ENCODE assay signal across 8 cellular contexts in the genomic region with DNA sequence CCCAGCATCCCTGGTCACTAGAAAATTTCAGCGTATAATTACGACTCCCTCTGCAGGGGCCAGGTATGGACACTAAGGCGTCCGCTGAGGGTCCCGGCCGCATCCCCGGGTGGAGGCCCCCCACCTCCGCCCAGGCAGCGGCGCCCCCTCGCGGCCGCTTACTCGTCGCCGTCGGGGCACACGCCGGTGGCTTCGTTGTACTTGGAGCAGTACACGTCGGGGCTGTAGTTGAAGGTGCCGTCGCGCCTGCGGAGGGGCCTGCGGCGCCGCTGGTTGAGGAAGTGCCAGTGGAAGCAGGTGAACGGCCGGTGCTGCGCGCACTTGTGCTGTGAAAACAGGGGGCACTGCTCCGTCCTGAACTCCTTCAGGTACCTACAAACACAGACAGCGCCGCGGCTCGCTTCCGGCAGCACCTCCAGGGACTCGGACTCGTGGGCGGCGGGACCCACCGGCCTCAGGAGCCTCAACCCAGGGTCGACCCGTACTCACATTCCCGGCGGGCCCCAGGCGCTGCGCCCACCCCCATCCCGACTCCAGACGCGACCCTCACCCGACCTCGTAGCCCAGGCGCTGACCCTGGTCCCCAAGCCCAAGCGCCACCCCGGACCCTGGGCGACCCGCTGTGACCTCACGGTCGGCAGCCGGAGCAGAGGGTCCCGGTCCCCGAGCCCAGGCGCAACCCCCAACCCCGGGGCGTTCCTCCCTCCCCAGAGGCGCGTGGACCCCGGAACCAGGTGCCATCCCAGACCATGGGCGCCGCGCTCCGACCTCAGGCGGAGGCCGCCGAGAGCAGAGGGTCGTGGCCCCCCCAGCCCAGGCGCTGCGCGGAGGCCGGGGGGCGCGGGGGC. TPM values are rescaled to one million over a fixed set of nuclear protein-coding genes. Genes with fewer than 3 reads are reported as not detected.
DNase-seq lines count a peak whose midpoint lies in the region; ATAC-seq and TF ChIP-seq lines count a peak whose summit lies in the region.

No MANE protein-coding gene starts in this region.

- peak; percentile 45 for DNase-seq in Daoy (ENCODE audit: low read depth)
- DNase-seq in HEK293T (ENCODE audit: extremely low spot score) = peak; percentile 60
- peak; percentile 24 for DNase-seq in NCI-H226
- DNase-seq in activated CD8-positive, alpha-beta T cell treated with anti-CD3 and anti-CD28 coated beads, Interleukin-2, amount 10 ng/mL, durations not matched to agents 7 days and 5 days = peak; percentile 79
- peak; percentile 34 for DNase-seq in mucosa of gallbladder (ENCODE audit: low spot score)
- peak; percentile 65 for DNase-seq in stimulated activated naive B cell treated with anti-CD40 and anti-IgM and Interleukin-4, amounts not matched to agents 10 μg/mL and 1 μg/mL and 100 μg/mL, for 72 hours

- no peaks in the 10 kb centered on the region for H3K36me3 ChIP-seq in endocrine pancreas (ENCODE audit: control insufficient read depth, insufficient read depth, low read length)

- H3K4me1 ChIP-seq in endocrine pancreas (ENCODE audit: control insufficient read depth, insufficient read depth, low read length) = no peaks in the 10 kb centered on the region

- CTCF ChIA-PET in HEK293T (lab: Yijun Ruan, JAX) = no interaction called here
- CTCF ChIA-PET in activated CD8-positive, alpha-beta T cell treated with anti-CD3 and anti-CD28 coated beads, Interleukin-2, amount 10 ng/mL, durations not matched to agents 7 days and 5 days (lab: Charles Lee) = no interaction called here

- peak overlapping the region; percentile 89 for H3K27ac Mint-ChIP-seq in activated CD8-positive, alpha-beta T cell treated with anti-CD3 and anti-CD28 coated beads, Interleukin-2, amount 10 ng/mL, durations not matched to agents 7 days and 5 days
- H3K27ac Mint-ChIP-seq in stimulated activated naive B cell treated with anti-CD40 and anti-IgM and Interleukin-4, amounts not matched to agents 10 μg/mL and 1 μg/mL and 100 μg/mL, for 72 hours = peak overlapping the region; percentile 94

- H3K4me3 Mint-ChIP-seq in activated CD8-positive, alpha-beta T cell treated with anti-CD3 and anti-CD28 coated beads, Interleukin-2, amount 10 ng/mL, durations not matched to agents 7 days and 5 days = peak overlapping the region; percentile 81
- peak overlapping the region; percentile 87 to 89 for H3K4me3 Mint-ChIP-seq in stimulated activated naive B cell treated with anti-CD40 and anti-IgM and Interleukin-4, amounts not matched to agents 10 μg/mL and 1 μg/mL and 100 μg/mL, for 72 hours

- H3K4me1 Mint-ChIP-seq in activated CD8-positive, alpha-beta T cell treated with anti-CD3 and anti-CD28 coated beads, Interleukin-2, amount 10 ng/mL, durations not matched to agents 7 days and 5 days (ENCODE audit: low read depth) = peaks cover 26% of the 10 kb centered on the region
- peaks cover 14 to 20% of the 10 kb centered on the region in 2 donors for H3K4me1 Mint-ChIP-seq in stimulated activated naive B cell treated with anti-CD40 and anti-IgM and Interleukin-4, amounts not matched to agents 10 μg/mL and 1 μg/mL and 100 μg/mL, for 72 hours

- peaks cover 12% of the 10 kb centered on the region for H3K36me3 Mint-ChIP-seq in activated CD8-positive, alpha-beta T cell treated with anti-CD3 and anti-CD28 coated beads, Interleukin-2, amount 10 ng/mL, durations not matched to agents 7 days and 5 days (ENCODE audit: low read depth)
- H3K36me3 Mint-ChIP-seq in stimulated activated naive B cell treated with anti-CD40 and anti-IgM and Interleukin-4, amounts not matched to agents 10 μg/mL and 1 μg/mL and 100 μg/mL, for 72 hours = peaks cover 13 to 24% of the 10 kb centered on the region in 2 donors

- no peaks in the 10 kb centered on the region for H3K9me3 Mint-ChIP-seq in activated CD8-positive, alpha-beta T cell treated with anti-CD3 and anti-CD28 coated beads, Interleukin-2, amount 10 ng/mL, durations not matched to agents 7 days and 5 days (ENCODE audit: insufficient read depth)
- H3K9me3 Mint-ChIP-seq in stimulated activated naive B cell treated with anti-CD40 and anti-IgM and Interleukin-4, amounts not matched to agents 10 μg/mL and 1 μg/mL and 100 μg/mL, for 72 hours = no peaks in the 10 kb centered on the region

- ATAC-seq in activated CD8-positive, alpha-beta T cell treated with anti-CD3 and anti-CD28 coated beads, Interleukin-2, amount 10 ng/mL, durations not matched to agents 7 days and 5 days = peak; percentile 57
- ATAC-seq in stimulated activated naive B cell treated with anti-CD40 and anti-IgM and Interleukin-4, amounts not matched to agents 10 μg/mL and 1 μg/mL and 100 μg/mL, for 72 hours (replicated peaks) = peak; percentile 78 to 82
- ATAC-seq in GM18868 (IDR thresholded peaks at IDR 0.05; ENCODE audit: unreplicated experiment) = no peak

- no peak overlapping the region for H3K4me3 ChIP-seq in endocrine pancreas (ENCODE audit: control insufficient read depth, insufficient read depth, low read length)

- peak overlapping the region; percentile 66 for H3K9ac ChIP-seq in endocrine pancreas (ENCODE audit: control insufficient read depth, insufficient read depth, low read length)

- H3K9me3 ChIP-seq in endocrine pancreas (ENCODE audit: control insufficient read depth, low read length) = no peaks in the 10 kb centered on the region

- no peaks in the 10 kb centered on the region for H3K27me3 Mint-ChIP-seq in activated CD8-positive, alpha-beta T cell treated with anti-CD3 and anti-CD28 coated beads, Interleukin-2, amount 10 ng/mL, durations not matched to agents 7 days and 5 days (ENCODE audit: low read depth)
- no peaks in the 10 kb centered on the region for H3K27me3 Mint-ChIP-seq in stimulated activated naive B cell treated with anti-CD40 and anti-IgM and Interleukin-4, amounts not matched to agents 10 μg/mL and 1 μg/mL and 100 μg/mL, for 72 hours

- no peaks in the 10 kb centered on the region for H3K27me3 ChIP-seq in endocrine pancreas (ENCODE audit: control insufficient read depth, insufficient read depth, low read length)

- POLR2A ChIA-PET in HEK293T (lab: Yijun Ruan, JAX) = no interaction called here
- POLR2A ChIA-PET in activated CD8-positive, alpha-beta T cell treated with anti-CD3 and anti-CD28 coated beads, Interleukin-2, amount 10 ng/mL, durations not matched to agents 7 days and 5 days (lab: Charles Lee) = no interaction called here

TF ChIP-seq in HEK293T, 16 proteins besides CTCF, POLR2A, EP300 and RAD21:
- TF ChIP-seq FOXM1 (IDR thresholded peaks at IDR 0.05; ENCODE audit: borderline replicate concordance) = no peak
- no peak for TF ChIP-seq BHLHE40 (IDR thresholded peaks at IDR 0.05; ENCODE audit: borderline replicate concordance)
- TF ChIP-seq HDGF (IDR thresholded peaks at IDR 0.05; ENCODE audit: borderline replicate concordance) = no peak
- TF ChIP-seq L3MBTL2 (conservative IDR thresholded peaks at IDR 0.05) = no peak
- TF ChIP-seq ELF4 (IDR thresholded peaks at IDR 0.05) = no peak
- no peak for TF ChIP-seq NFRKB (IDR thresholded peaks at IDR 0.05)
- TF ChIP-seq, protein P1, sequence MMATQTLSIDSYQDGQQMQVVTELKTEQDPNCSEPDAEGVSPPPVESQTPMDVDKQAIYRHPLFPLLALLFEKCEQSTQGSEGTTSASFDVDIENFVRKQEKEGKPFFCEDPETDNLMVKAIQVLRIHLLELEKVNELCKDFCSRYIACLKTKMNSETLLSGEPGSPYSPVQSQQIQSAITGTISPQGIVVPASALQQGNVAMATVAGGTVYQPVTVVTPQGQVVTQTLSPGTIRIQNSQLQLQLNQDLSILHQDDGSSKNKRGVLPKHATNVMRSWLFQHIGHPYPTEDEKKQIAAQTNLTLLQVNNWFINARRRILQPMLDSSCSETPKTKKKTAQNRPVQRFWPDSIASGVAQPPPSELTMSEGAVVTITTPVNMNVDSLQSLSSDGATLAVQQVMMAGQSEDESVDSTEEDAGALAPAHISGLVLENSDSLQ (IDR thresholded peaks at IDR 0.05) = no peak
- TF ChIP-seq FOXK2 (IDR thresholded peaks at IDR 0.05) = no peak
- no peak for TF ChIP-seq ZNF384 (IDR thresholded peaks at IDR 0.05)
- TF ChIP-seq ARNT (IDR thresholded peaks at IDR 0.05) = no peak
- TF ChIP-seq TARDBP (IDR thresholded peaks at IDR 0.05) = no peak
- no peak for TF ChIP-seq CTBP1 (IDR thresholded peaks at IDR 0.05; ENCODE audit: borderline replicate concordance)
- TF ChIP-seq FOXA1 (IDR thresholded peaks at IDR 0.05) = no peak
- no peak for TF ChIP-seq LEF1 (IDR thresholded peaks at IDR 0.05; ENCODE audit: borderline replicate concordance)
- TF ChIP-seq SP1 (IDR thresholded peaks at IDR 0.05) = no peak
- no peak for TF ChIP-seq SUZ12 (IDR thresholded peaks at IDR 0.05)

RNA-seq across cellular contexts. Expression of a gene that starts 0.6 kb away (rescaled TPM):
- total RNA-seq in Daoy (2014; rRNA removed; shearing (Covaris generic)) = 12.1 and 13.7 TPM in 2 replicates
- 10 to 100 TPM; 19.6 to 24.9 TPM for total RNA-seq in activated CD8-positive, alpha-beta T cell treated with anti-CD3 and anti-CD28 coated beads, Interleukin-2, amount 10 ng/mL, durations not matched to agents 7 days and 5 days
- total RNA-seq in mucosa of gallbladder = 32.6 TPM

RNA-seq across cellular contexts. Expression of a gene that starts 6.6 kb away (rescaled TPM):
- total RNA-seq in Daoy (2014; rRNA removed; shearing (Covaris generic)) = 21.7 and 25.8 TPM in 2 replicates
- 10 to 100 TPM; 17.2 to 20.1 TPM for total RNA-seq in activated CD8-positive, alpha-beta T cell treated with anti-CD3 and anti-CD28 coated beads, Interleukin-2, amount 10 ng/mL, durations not matched to agents 7 days and 5 days
- total RNA-seq in mucosa of gallbladder = 8.7 TPM

RNA-seq across cellular contexts. Expression of a gene that starts 17.0 kb away (rescaled TPM):
- not detected in 2 replicates for total RNA-seq in Daoy (2014; rRNA removed; shearing (Covaris generic))
- total RNA-seq in activated CD8-positive, alpha-beta T cell treated with anti-CD3 and anti-CD28 coated beads, Interleukin-2, amount 10 ng/mL, durations not matched to agents 7 days and 5 days = under 1 TPM in 1 of 2 experiments, not detected in 1; 0.37 TPM
- total RNA-seq in mucosa of gallbladder = not detected

RNA-seq across cellular contexts. Expression of a gene that starts 30.4 kb away (rescaled TPM):
- not detected in 2 replicates for total RNA-seq in Daoy (2014; rRNA removed; shearing (Covaris generic))
- 1 to 10 TPM; 1.5 to 2.1 TPM for total RNA-seq in activated CD8-positive, alpha-beta T cell treated with anti-CD3 and anti-CD28 coated beads, Interleukin-2, amount 10 ng/mL, durations not matched to agents 7 days and 5 days
- total RNA-seq in mucosa of gallbladder = 3.6 TPM

Comparison
In these comparisons a context has a peak if more than half of its experiments do, and no peak if none do; other contexts are left out.
1. DNase-seq: peak in every context shown above with its lines; median percentile 79 in activated CD8-positive, alpha-beta T cell treated with anti-CD3 and anti-CD28 coated beads, Interleukin-2, amount 10 ng/mL, durations not matched to agents 7 days and 5 days; 65 in stimulated activated naive B cell treated with anti-CD40 and anti-IgM and Interleukin-4, amounts not matched to agents 10 μg/mL and 1 μg/mL and 100 μg/mL, for 72 hours; 60 in HEK293T; 45 in Daoy; 34 in mucosa of gallbladder; 24 in NCI-H226.